Comparison of ENCODE assay signal across 9 cellular contexts in the genomic region with DNA sequence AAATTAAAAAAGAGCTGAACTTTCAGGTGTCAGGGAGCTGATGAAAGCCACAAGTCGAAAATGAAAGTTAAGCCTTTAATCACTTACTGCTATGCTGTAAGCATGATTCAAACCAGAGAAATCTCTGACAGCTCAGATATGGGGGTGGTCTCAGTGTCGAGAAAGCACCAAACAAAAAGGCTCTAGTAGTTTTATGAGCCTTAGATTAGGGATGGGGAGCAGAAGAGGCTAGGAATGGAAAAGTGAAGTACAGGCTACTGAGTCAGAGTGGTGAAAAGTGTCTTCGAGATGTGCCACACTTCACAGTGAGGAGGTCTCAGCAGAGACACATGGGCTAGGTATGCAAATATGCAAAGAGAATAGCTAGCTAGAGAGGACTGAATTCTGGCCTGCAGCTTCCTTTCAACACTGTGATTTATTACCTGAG.
DNase-seq lines count a peak whose midpoint lies in the region; ATAC-seq and TF ChIP-seq lines count a peak whose summit lies in the region.
"Had no signal": no experiment of that assay in that cellular context is flagged by ENCODE, and none has a peak within 500 bp of the region (broad histone marks: within the 10 kb centered on the region; RNA-seq: fewer than 3 reads in every experiment).

No MANE protein-coding gene starts in this region.

- H3K27me3 ChIP-seq in thyroid gland: no peaks in the 10 kb centered on the region
- H3K27me3 ChIP-seq: neutrophil had no signal

- no peaks in the 10 kb centered on the region for H3K36me3 ChIP-seq in thyroid gland
- H3K36me3 ChIP-seq: neutrophil had no signal

- TF ChIP-seq POLR2A in thyroid gland (IDR thresholded peaks at IDR 0.05): no peak

- no peak overlapping the region for H3K27ac ChIP-seq in thyroid gland
- H3K27ac ChIP-seq: neutrophil had no signal

- no peak for TF ChIP-seq CTCF in thyroid gland (IDR thresholded peaks at IDR 0.05)

- H3K9me3 ChIP-seq in thyroid gland: no peaks in the 10 kb centered on the region
- H3K9me3 ChIP-seq: neutrophil had no signal

- intact Hi-C loops in thyroid gland (cut with DNase I): no loop called here

- DNase-seq in germinal center (ENCODE audit: low spot score): peak; percentile 24
- no peak for DNase-seq in AML-193 (lab: John Stamatoyannopoulos, UW)
- DNase-seq in NCI-H146 treated with DMSO at 0.1 percent for 48 hours (lab: John Stamatoyannopoulos, UW; ENCODE audit: unreplicated experiment): no peak
- no peak for DNase-seq in thyroid gland
- no peak for DNase-seq in HT-29 (ENCODE audit: low spot score)

- no peaks in the 10 kb centered on the region for H3K4me1 ChIP-seq in thyroid gland

- WGBS in thyroid gland, 2 donors: 58 to 63% methylated on average over 3 of the region's 3 CpGs

- no peak overlapping the region for H3K4me3 ChIP-seq in thyroid gland (replicated peaks in 1 of 3)

- ATAC-seq in GM18498 (IDR thresholded peaks at IDR 0.05; ENCODE audit: unreplicated experiment) (peak; percentile 96), GM21423 (IDR thresholded peaks at IDR 0.05; ENCODE audit: unreplicated experiment) (peak; percentile 91), HG03280 (IDR thresholded peaks at IDR 0.05; ENCODE audit: unreplicated experiment) (peak; percentile 96)
